21 cellular contexts compared by ENCODE assay signal in genomic region chr10:12489357-12489756, GRCh38.
DNase-seq lines count a peak whose midpoint lies in the region; ATAC-seq and TF ChIP-seq lines count a peak whose summit lies in the region.
"Had no signal": no experiment of that assay in that cellular context is flagged by ENCODE, and none has a peak within 500 bp of the region (broad histone marks: within the 10 kb centered on the region; RNA-seq: fewer than 3 reads in every experiment).

No MANE protein-coding gene starts in this region.

- H3K27ac ChIP-seq in ascending aorta, result no peak overlapping the region
- H3K27ac ChIP-seq: 22Rv1 had no signal

- H3K4me1 Mint-ChIP-seq in central memory CD8-positive, alpha-beta T cell, result peaks cover 27% of the 10 kb centered on the region
- H3K4me1 Mint-ChIP-seq in memory B cell, result peaks cover 32% of the 10 kb centered on the region
- peaks cover 32 to 77% of the 10 kb centered on the region in 2 donors for H3K4me1 Mint-ChIP-seq in stimulated activated naive B cell treated with anti-CD40 and anti-IgM and Interleukin-4, amounts not matched to agents 10 μg/mL and 1 μg/mL and 100 μg/mL, for 72 hours

- no peak overlapping the region for H3K4me3 ChIP-seq in ascending aorta
- H3K4me3 ChIP-seq: HAP-1, MG63 had no signal

- no peak overlapping the region for H3K4me3 Mint-ChIP-seq in central memory CD8-positive, alpha-beta T cell
- H3K4me3 Mint-ChIP-seq in memory B cell, result no peak overlapping the region
- no peak overlapping the region for H3K4me3 Mint-ChIP-seq in stimulated activated naive B cell treated with anti-CD40 and anti-IgM and Interleukin-4, amounts not matched to agents 10 μg/mL and 1 μg/mL and 100 μg/mL, for 72 hours
- H3K4me3 Mint-ChIP-seq: CD14-positive monocyte had no signal

- TF ChIP-seq CTCF in ascending aorta (IDR thresholded peaks at IDR 0.05), result no peak

- intact Hi-C loops in ascending aorta (cut with DNase I), result no loop called here

- H3K4me1 ChIP-seq in ascending aorta, result peaks cover 3 to 15% of the 10 kb centered on the region in 2 donors
- H3K4me1 ChIP-seq: HAP-1 had no signal

- H3K27me3 ChIP-seq in ascending aorta, result no peaks in the 10 kb centered on the region
- H3K27me3 ChIP-seq: MG63 had no signal

- no peaks in the 10 kb centered on the region for H3K27me3 Mint-ChIP-seq in central memory CD8-positive, alpha-beta T cell
- no peaks in the 10 kb centered on the region for H3K27me3 Mint-ChIP-seq in memory B cell
- no peaks in the 10 kb centered on the region for H3K27me3 Mint-ChIP-seq in stimulated activated naive B cell treated with anti-CD40 and anti-IgM and Interleukin-4, amounts not matched to agents 10 μg/mL and 1 μg/mL and 100 μg/mL, for 72 hours

- H3K9me3 Mint-ChIP-seq in central memory CD8-positive, alpha-beta T cell, result no peaks in the 10 kb centered on the region
- no peaks in the 10 kb centered on the region for H3K9me3 Mint-ChIP-seq in memory B cell
- no peaks in the 10 kb centered on the region for H3K9me3 Mint-ChIP-seq in stimulated activated naive B cell treated with anti-CD40 and anti-IgM and Interleukin-4, amounts not matched to agents 10 μg/mL and 1 μg/mL and 100 μg/mL, for 72 hours

- no peaks in the 10 kb centered on the region for H3K9me3 ChIP-seq in ascending aorta
- H3K9me3 ChIP-seq: HAP-1, MG63 had no signal

- peak overlapping the region; percentile 84 for H3K27ac Mint-ChIP-seq in central memory CD8-positive, alpha-beta T cell (ENCODE audit: low read depth)
- peak overlapping the region; percentile 70 for H3K27ac Mint-ChIP-seq in memory B cell
- H3K27ac Mint-ChIP-seq in stimulated activated naive B cell treated with anti-CD40 and anti-IgM and Interleukin-4, amounts not matched to agents 10 μg/mL and 1 μg/mL and 100 μg/mL, for 72 hours, result peak overlapping the region; percentile 51

- H3K36me3 ChIP-seq in ascending aorta, result no peaks in the 10 kb centered on the region
- H3K36me3 ChIP-seq: HAP-1, MG63 had no signal

- no peaks in the 10 kb centered on the region for H3K36me3 Mint-ChIP-seq in central memory CD8-positive, alpha-beta T cell (ENCODE audit: insufficient read depth)
- peaks cover 2% of the 10 kb centered on the region for H3K36me3 Mint-ChIP-seq in memory B cell
- H3K36me3 Mint-ChIP-seq in stimulated activated naive B cell treated with anti-CD40 and anti-IgM and Interleukin-4, amounts not matched to agents 10 μg/mL and 1 μg/mL and 100 μg/mL, for 72 hours, result peaks cover 0 to 10% of the 10 kb centered on the region in 2 donors
- H3K36me3 Mint-ChIP-seq: CD14-positive monocyte had no signal

- peak; percentile 50 for DNase-seq in DMS53 (lab: John Stamatoyannopoulos, UW)
- no peak for DNase-seq in DMS53 treated with DMSO at 0.1 percent for 48 hours (lab: John Stamatoyannopoulos, UW; ENCODE audit: unreplicated experiment)
- no peak for DNase-seq in central memory CD8-positive, alpha-beta T cell (ENCODE audit: low spot score in 2 of 2)
- DNase-seq in memory B cell (ENCODE audit: low spot score in 2 of 2), result no peak
- no peak for DNase-seq in stimulated activated naive B cell treated with anti-CD40 and anti-IgM and Interleukin-4, amounts not matched to agents 10 μg/mL and 1 μg/mL and 100 μg/mL, for 72 hours
- no peak for DNase-seq in ascending aorta (ENCODE audit: low spot score in 2 of 2)
- DNase-seq in ureter (ENCODE audit: low spot score), result no peak
- DNase-seq: DMS 273 treated with DMSO at 0.1 percent for 48 hours, GF-D8, Kasumi-1, MG63, NCI-H1048, NCI-H1436, NCI-H1930, NCI-H526, PC-3, RPMI8226 had no signal

- no peak for ATAC-seq in central memory CD8-positive, alpha-beta T cell (replicated peaks; ENCODE audit: extremely low read depth, poor library complexity, severe bottlenecking)
- no peak for ATAC-seq in memory B cell (ENCODE audit: low read depth)
- ATAC-seq in stimulated activated naive B cell treated with anti-CD40 and anti-IgM and Interleukin-4, amounts not matched to agents 10 μg/mL and 1 μg/mL and 100 μg/mL, for 72 hours (replicated peaks), result no peak
- ATAC-seq in GM19351 (IDR thresholded peaks at IDR 0.05; ENCODE audit: unreplicated experiment), result no peak
- ATAC-seq: PC-3 had no signal
